In the genomic region with DNA sequence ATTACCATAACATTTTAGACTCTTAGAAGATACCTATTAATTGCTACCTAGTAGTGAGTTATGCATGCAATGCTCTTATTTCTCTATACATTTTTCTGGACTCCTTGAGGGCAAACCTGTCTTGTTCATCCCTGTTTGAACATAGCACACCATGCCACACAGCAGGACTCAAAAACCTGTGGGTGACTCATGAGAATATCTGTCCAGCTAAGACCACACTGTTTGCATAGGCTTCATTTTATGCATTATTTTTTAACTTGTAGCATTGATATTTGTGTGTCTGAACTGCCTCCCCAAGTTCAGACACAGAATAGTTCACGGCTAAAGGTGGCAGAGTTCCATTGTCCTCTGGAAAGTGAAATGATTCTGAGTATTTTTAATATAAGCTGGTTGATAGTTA, we compare ENCODE assay signal across 10 cellular contexts. TPM values are rescaled to one million over a fixed set of nuclear protein-coding genes. Genes with fewer than 3 reads are reported as not detected.
A peak's percentile ranks its signal among the peaks of the same experiment; 100 is the strongest.
DNase-seq lines count a peak whose midpoint lies in the region; ATAC-seq and TF ChIP-seq lines count a peak whose summit lies in the region.
"Had no signal": no experiment of that assay in that cellular context is flagged by ENCODE, and none has a peak within 500 bp of the region (broad histone marks: within the 10 kb centered on the region; RNA-seq: fewer than 3 reads in every experiment).

No MANE protein-coding gene starts in this region.

- intact Hi-C loops in naive thymus-derived CD4-positive, alpha-beta T cell (cut with micrococcal nuclease) = no loop called here

- H3K9me3 ChIP-seq in AG04450 (ENCODE audit: control insufficient read depth, insufficient read depth, low read length) (no peaks in the 10 kb centered on the region), neural progenitor cell (ENCODE audit: low read depth) (no peaks in the 10 kb centered on the region)
- no peaks in the 10 kb centered on the region for H3K9me3 ChIP-seq in naive thymus-derived CD4-positive, alpha-beta T cell (ENCODE audit: control insufficient read depth in 2 of 3, low read length in 3 of 3)

- ATAC-seq in HG02870 (IDR thresholded peaks at IDR 0.05; ENCODE audit: unreplicated experiment) = peak; percentile 5
- ATAC-seq in HG03175 (IDR thresholded peaks at IDR 0.05; ENCODE audit: unreplicated experiment) = no peak
- ATAC-seq in GM19395 (IDR thresholded peaks at IDR 0.05; ENCODE audit: unreplicated experiment) = no peak
- no peak for ATAC-seq in naive thymus-derived CD4-positive, alpha-beta T cell

- H3K4me2 ChIP-seq in neural progenitor cell = no peak overlapping the region

- H3K9ac ChIP-seq in neural progenitor cell = no peak overlapping the region

- no peaks in the 10 kb centered on the region for H3K36me3 ChIP-seq in neural progenitor cell
- no peaks in the 10 kb centered on the region for H3K36me3 ChIP-seq in naive thymus-derived CD4-positive, alpha-beta T cell (ENCODE audit: control insufficient read depth in 2 of 3, insufficient read depth in 3 of 3, low read length in 3 of 3)

- peaks cover 72% of the 10 kb centered on the region for H3K4me1 Mint-ChIP-seq in neural progenitor cell
- H3K4me1 Mint-ChIP-seq in naive thymus-derived CD4-positive, alpha-beta T cell = peaks cover 2 to 14% (median 6%) of the 10 kb centered on the region in 7 donors

- TF ChIP-seq CTCF in AG04450 (IDR thresholded peaks at IDR 0.05; ENCODE audit: low read depth, low read length) = no peak
- no peak for TF ChIP-seq CTCF in coronary artery (IDR thresholded peaks at IDR 0.05)
- no peak for TF ChIP-seq CTCF in neural progenitor cell (IDR thresholded peaks at IDR 0.05)

- no peaks in the 10 kb centered on the region for H3K9me3 Mint-ChIP-seq in neural progenitor cell
- H3K9me3 Mint-ChIP-seq in naive thymus-derived CD4-positive, alpha-beta T cell = no peaks in the 10 kb centered on the region

- H3K27me3 Mint-ChIP-seq in neural progenitor cell (ENCODE audit: insufficient read depth, low read depth) = peaks cover 4% of the 10 kb centered on the region
- H3K27me3 Mint-ChIP-seq in naive thymus-derived CD4-positive, alpha-beta T cell = peaks cover 3 to 27% (median 5%) of the 10 kb centered on the region in 5 donors

- H3K4me3 Mint-ChIP-seq in neural progenitor cell = no peak overlapping the region
- H3K4me3 Mint-ChIP-seq in naive thymus-derived CD4-positive, alpha-beta T cell = no peak overlapping the region

- H3F3A ChIP-seq in neural progenitor cell (ENCODE audit: low read depth) = peaks cover 45% of the 10 kb centered on the region

- no peak overlapping the region for H2AFZ ChIP-seq in neural progenitor cell (replicated peaks)

- no peaks in the 10 kb centered on the region for H3K79me2 ChIP-seq in neural progenitor cell (ENCODE audit: low read depth)

- H3K4me3 ChIP-seq in AG04450 (ENCODE audit: low read depth, low read length) = peak overlapping the region; percentile 56
- H3K4me3 ChIP-seq in coronary artery = peak overlapping the region; percentile 64
- H3K4me3 ChIP-seq in neural progenitor cell = no peak overlapping the region
- no peak overlapping the region for H3K4me3 ChIP-seq in naive thymus-derived CD4-positive, alpha-beta T cell (ENCODE audit: low read length)

- H3K27ac Mint-ChIP-seq in neural progenitor cell = peak overlapping the region; percentile 81
- H3K27ac Mint-ChIP-seq in naive thymus-derived CD4-positive, alpha-beta T cell = no peak overlapping the region

- CTCF ChIA-PET in AG04450 (lab: Charles Lee) = interaction anchor here (1.1 to 6.8 kb wide), 3 partner anchors 14 to 60 kb away, joined by 3 to 45 read pairs (median 3); no protein-coding TSS in a partner anchor
- CTCF ChIA-PET in naive thymus-derived CD4-positive, alpha-beta T cell (lab: Charles Lee) = no interaction called here

- H3K4me1 ChIP-seq in neural progenitor cell = peaks cover 38% of the 10 kb centered on the region
- H3K4me1 ChIP-seq in naive thymus-derived CD4-positive, alpha-beta T cell (ENCODE audit: control insufficient read depth in 2 of 2, insufficient read depth in 2 of 2, low read length in 2 of 2) = no peaks in the 10 kb centered on the region

- no peak overlapping the region for H3K27ac ChIP-seq in AG04450 (ENCODE audit: low read depth, low read length)
- peak overlapping the region; percentile 75 to 77 for H3K27ac ChIP-seq in coronary artery
- no peak overlapping the region for H3K27ac ChIP-seq in neural progenitor cell
- no peak overlapping the region for H3K27ac ChIP-seq in naive thymus-derived CD4-positive, alpha-beta T cell (ENCODE audit: low read depth, low read length)

- no peaks in the 10 kb centered on the region for H4K20me1 ChIP-seq in neural progenitor cell (ENCODE audit: low read depth)

- POLR2A ChIA-PET in AG04450 (lab: Yijun Ruan, JAX) = interaction anchor here (0.7 kb wide), 1 partner anchor 52 kb away, joined by 3 read pairs; no protein-coding TSS in a partner anchor
- POLR2A ChIA-PET in naive thymus-derived CD4-positive, alpha-beta T cell (lab: Charles Lee) = no interaction called here

- no peak for DNase-seq in AG04450 (ENCODE audit: low read depth, low spot score)
- DNase-seq in coronary artery (ENCODE audit: low spot score) = no peak
- DNase-seq in neural progenitor cell (ENCODE audit: low spot score) = no peak
- no peak for DNase-seq in activated CD4-positive, CD25-positive, alpha-beta regulatory T cell (lab: John Stamatoyannopoulos, UW)
- no peak for DNase-seq in naive thymus-derived CD4-positive, alpha-beta T cell
- DNase-seq: midbrain, NCI-H510A treated with DMSO at 0.1 percent for 48 hours had no signal

- H3K27me3 ChIP-seq in AG04450 (ENCODE audit: control insufficient read depth, insufficient read depth, low read length) = no peaks in the 10 kb centered on the region
- H3K27me3 ChIP-seq in neural progenitor cell = no peaks in the 10 kb centered on the region
- H3K27me3 ChIP-seq in naive thymus-derived CD4-positive, alpha-beta T cell (ENCODE audit: control insufficient read depth in 2 of 2, insufficient read depth in 2 of 2, low read length in 2 of 2) = no peaks in the 10 kb centered on the region

- peaks cover under 1% of the 10 kb centered on the region for H3K36me3 Mint-ChIP-seq in neural progenitor cell
- H3K36me3 Mint-ChIP-seq in naive thymus-derived CD4-positive, alpha-beta T cell = no peaks in the 10 kb centered on the region

RNA-seq across cellular contexts. Expression of a gene that starts 1.8 kb away (rescaled TPM):
- polyA plus RNA-seq in AG04450 (2011; rRNA removed) = 39.1 and 49.5 TPM in 2 replicates
- polyA minus RNA-seq in AG04450 (2011; rRNA and poly(A)+ RNA removed) = 25.4 and 36.0 TPM in 2 replicates
- 0.15 TPM in 1 of 2 replicates, not detected in the other for total RNA-seq in neural progenitor cell (ENCODE audit: low replicate concordance)
- under 1 TPM in 1 of 5 experiments, not detected in 4; 0.56 TPM for total RNA-seq in naive thymus-derived CD4-positive, alpha-beta T cell
- not detected for polyA plus RNA-seq in naive thymus-derived CD4-positive, alpha-beta T cell

Comparison
In these comparisons a context has a peak if more than half of its experiments do, and no peak if none do; other contexts are left out.
1. H3K27ac ChIP-seq: peak in coronary artery (2 of 2); none in AG04450 (single experiment), neural progenitor cell (single experiment) and naive thymus-derived CD4-positive, alpha-beta T cell (single experiment).
2. H3K4me3 ChIP-seq: peak in AG04450 (single experiment) and coronary artery (single experiment); none in neural progenitor cell (single experiment) and naive thymus-derived CD4-positive, alpha-beta T cell (single experiment).